ENCODE assay signal across 8 cellular contexts in the genomic region with DNA sequence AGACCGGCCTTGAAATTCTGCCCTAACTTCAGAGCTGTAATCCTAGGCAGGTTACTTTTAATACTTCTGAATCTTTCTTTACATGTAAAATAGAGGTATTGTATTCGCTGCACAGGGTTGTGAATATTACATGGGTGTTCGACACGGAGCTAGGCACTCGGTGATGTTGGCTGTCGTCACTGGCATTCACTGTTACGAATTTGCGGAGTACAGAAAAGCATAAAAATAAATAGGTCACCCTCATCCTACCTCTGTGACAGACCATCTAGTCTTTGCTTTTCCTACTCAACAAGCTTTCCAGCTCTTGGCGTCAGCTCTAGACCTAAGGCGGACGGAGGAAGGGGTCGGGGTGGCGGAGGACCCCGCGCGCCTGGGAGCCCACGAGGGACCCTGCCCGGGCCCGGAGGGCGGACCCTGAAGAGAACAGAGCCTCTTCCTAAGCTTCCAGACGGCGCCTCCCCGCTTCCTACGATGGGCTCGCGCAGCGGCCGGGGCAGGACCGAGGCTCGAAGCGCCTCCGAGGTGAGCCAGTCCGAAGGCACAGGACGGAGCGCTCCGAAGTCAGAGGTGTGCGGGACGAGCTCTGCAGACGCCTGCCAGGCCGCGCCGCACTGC. TPM values are rescaled to one million over a fixed set of nuclear protein-coding genes. Genes with fewer than 3 reads are reported as not detected.
DNase-seq lines count a peak whose midpoint lies in the region; ATAC-seq and TF ChIP-seq lines count a peak whose summit lies in the region.

No MANE protein-coding gene starts in this region.

- H3K4me3 ChIP-seq in SJSA1 = peak overlapping the region; percentile 97
- peak overlapping the region; percentile 68 to 94 for H3K4me3 ChIP-seq in neuronal stem cell (ENCODE audit: low read length in 2 of 2)

- H3K27ac ChIP-seq in SJSA1 (peak overlapping the region; percentile 71), neuronal stem cell (replicated peaks; ENCODE audit: low read length) (peak overlapping the region; percentile 81)

- H3K4ac ChIP-seq in neuronal stem cell (ENCODE audit: low read length) = no peak overlapping the region

- no peaks in the 10 kb centered on the region for H3K27me3 ChIP-seq in SJSA1 (replicated peaks)
- no peaks in the 10 kb centered on the region for H3K27me3 ChIP-seq in neuronal stem cell (ENCODE audit: control insufficient read depth in 3 of 3, insufficient read depth in 3 of 3, low read depth in 1 of 3, low read length in 3 of 3)

- H3K36me3 ChIP-seq in SJSA1 (peaks cover 24% of the 10 kb centered on the region), neuronal stem cell (replicated peaks in 1 of 2; ENCODE audit: control insufficient read depth in 2 of 2, insufficient read depth in 2 of 2, low read length in 2 of 2) (peaks cover 10 to 23% of the 10 kb centered on the region in 2 donors)

- H3K18ac ChIP-seq in neuronal stem cell (ENCODE audit: low read length) = peak overlapping the region; percentile 97

- peak overlapping the region; percentile 91 for H3K4me2 ChIP-seq in neuronal stem cell (ENCODE audit: insufficient read depth, low read length, poor library complexity, severe bottlenecking)

- no peak overlapping the region for H2BK120ac ChIP-seq in neuronal stem cell (ENCODE audit: low read depth, low read length)

- peaks cover 8% of the 10 kb centered on the region for H3K79me1 ChIP-seq in neuronal stem cell (ENCODE audit: low read depth, low read length)

- TF ChIP-seq POLR2A in erythroblast (IDR thresholded peaks at IDR 0.05; ENCODE audit: low read length) = no peak

- H2AK5ac ChIP-seq in neuronal stem cell (ENCODE audit: low read depth, low read length) = no peak overlapping the region

- H4K8ac ChIP-seq in neuronal stem cell (ENCODE audit: low read depth, low read length) = no peak overlapping the region

- peaks cover 32% of the 10 kb centered on the region for H3K4me1 ChIP-seq in SJSA1 (replicated peaks)
- peaks cover 3 to 4% of the 10 kb centered on the region in 2 donors for H3K4me1 ChIP-seq in neuronal stem cell (ENCODE audit: control insufficient read depth in 2 of 2, insufficient read depth in 1 of 2, low read depth in 1 of 2, low read length in 2 of 2)

- WGBS in neuronal stem cell (ENCODE audit: extremely low coverage in 2 of 2, insufficient read length in 2 of 2, insufficient replicate concordance in 1 of 2), 2 donors = no CpG with 5 or more reads among the region's 42 CpGs

- H3K9me3 ChIP-seq in SJSA1 (replicated peaks) = peaks cover 4% of the 10 kb centered on the region; the same call in 1 of the 2 replicates
- H3K9me3 ChIP-seq in neuronal stem cell (replicated peaks in 1 of 2; ENCODE audit: control insufficient read depth in 2 of 2, insufficient read depth in 1 of 2, low read depth in 1 of 2, low read length in 2 of 2) = no peaks in the 10 kb centered on the region

- peak overlapping the region; percentile 87 for H3K9ac ChIP-seq in neuronal stem cell (ENCODE audit: low read depth, low read length, poor library complexity)

- DNase-seq in NCI-H82 (lab: John Stamatoyannopoulos, UW) (peak; percentile 58), NCI-H82 treated with DMSO at 0.1 percent for 48 hours (lab: John Stamatoyannopoulos, UW; ENCODE audit: unreplicated experiment) (no peak), SJSA1 (ENCODE audit: low read depth in 1 of 2, low spot score in 2 of 2) (no peak), erythroblast (lab: John Stamatoyannopoulos, UW) (peak; percentile 58 to 65), neuronal stem cell (ENCODE audit: low spot score) (no peak), dermis blood vessel endothelial cell (no peak), COLO829 (ENCODE audit: low spot score) (no peak)

- H3K14ac ChIP-seq in neuronal stem cell (ENCODE audit: low read length) = no peak overlapping the region

- no peak overlapping the region for H2BK12ac ChIP-seq in neuronal stem cell (ENCODE audit: low read length)

- peak overlapping the region; percentile 93 for H2AFZ ChIP-seq in neuronal stem cell (ENCODE audit: low read length)

- no peak overlapping the region for H4K91ac ChIP-seq in neuronal stem cell (ENCODE audit: low read depth, low read length, poor library complexity)

- H2BK15ac ChIP-seq in neuronal stem cell (ENCODE audit: low read length) = no peak overlapping the region

- no peak for ATAC-seq in GM18909 (IDR thresholded peaks at IDR 0.05; ENCODE audit: poor library complexity, unreplicated experiment)

- peak overlapping the region; percentile 95 for H2BK5ac ChIP-seq in neuronal stem cell (ENCODE audit: low read length)

- peak overlapping the region; percentile 98 for H3K23ac ChIP-seq in neuronal stem cell (ENCODE audit: low read depth, low read length, poor library complexity)

RNA-seq across cellular contexts. Expression of gene SPG7, which starts 0.9 kb away (rescaled TPM):
- 131 and 144 TPM in 2 replicates for total RNA-seq in SJSA1 (2014; rRNA removed; shearing (Covaris generic))
- 43.4 TPM for polyA plus RNA-seq in neuronal stem cell (2013, experiment 1 of 2)
- polyA plus RNA-seq in neuronal stem cell (2013, experiment 2 of 2) = 47.1 TPM
- 145 and 170 TPM in 2 replicates for total RNA-seq in dermis blood vessel endothelial cell

RNA-seq across cellular contexts. Expression of gene ANKRD11, which starts 17.0 kb away (rescaled TPM):
- total RNA-seq in SJSA1 (2014; rRNA removed; shearing (Covaris generic)) = 48.0 and 55.6 TPM in 2 replicates
- polyA plus RNA-seq in neuronal stem cell (2013, experiment 1 of 2) = 65.4 TPM
- 69.8 TPM for polyA plus RNA-seq in neuronal stem cell (2013, experiment 2 of 2)
- 55.5 and 72.0 TPM in 2 replicates for total RNA-seq in dermis blood vessel endothelial cell

RNA-seq across cellular contexts. Expression of gene RPL13, which starts 53.2 kb away (rescaled TPM):
- total RNA-seq in SJSA1 (2014; rRNA removed; shearing (Covaris generic)) = 2,780 and 5,802 TPM in 2 replicates
- 5,003 TPM for polyA plus RNA-seq in neuronal stem cell (2013, experiment 1 of 2)
- polyA plus RNA-seq in neuronal stem cell (2013, experiment 2 of 2) = 4,966 TPM
- 1,818 and 3,550 TPM in 2 replicates for total RNA-seq in dermis blood vessel endothelial cell

Comparison
In these comparisons a context has a peak if more than half of its experiments do, and no peak if none do; other contexts are left out.
1. DNase-seq: peak in NCI-H82 (single experiment) and erythroblast (2 of 2); none in NCI-H82 treated with DMSO at 0.1 percent for 48 hours (single experiment), SJSA1 (0 of 2), neuronal stem cell (single experiment), dermis blood vessel endothelial cell (single experiment) and COLO829 (single experiment).